ENCODE assay signal across 8 cellular contexts in the genomic region with DNA sequence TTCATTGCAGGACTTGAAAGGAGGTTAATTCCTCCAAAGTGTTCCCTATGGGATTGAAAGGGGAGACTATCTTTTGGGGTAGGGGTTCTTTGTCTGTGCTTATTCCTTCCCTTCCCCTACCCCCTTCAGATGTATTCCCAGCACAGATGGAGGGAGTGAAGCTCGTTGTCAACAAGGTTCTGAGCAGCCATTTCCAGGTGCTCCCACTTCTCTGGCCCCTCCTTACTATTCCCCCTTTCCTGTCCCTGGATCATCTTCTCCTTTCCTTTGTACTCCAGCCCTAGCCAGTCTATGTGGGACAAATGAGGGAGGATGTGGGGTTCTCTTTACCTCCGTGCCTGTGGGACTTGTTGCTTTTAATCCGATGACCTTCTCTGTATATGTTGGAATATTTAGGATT. TPM values are rescaled to one million over a fixed set of nuclear protein-coding genes. Genes with fewer than 3 reads are reported as not detected.
A peak's percentile ranks its signal among the peaks of the same experiment; 100 is the strongest.
DNase-seq lines count a peak whose midpoint lies in the region; ATAC-seq and TF ChIP-seq lines count a peak whose summit lies in the region.

No MANE protein-coding gene starts in this region.

- peak overlapping the region; percentile 75 for H3K4me3 ChIP-seq in WI38 (ENCODE audit: low read depth, low read length)
- peak overlapping the region; percentile 73 for H3K4me3 ChIP-seq in right cardiac atrium (ENCODE audit: low read length)

- peaks cover 30% of the 10 kb centered on the region for H3K4me1 Mint-ChIP-seq in stimulated activated memory B cell treated with anti-CD40 and anti-IgM and Interleukin-4, amounts not matched to agents 10 μg/mL and 1 μg/mL and 100 μg/mL, for 72 hours

- ATAC-seq in right cardiac atrium = no peak
- ATAC-seq in stimulated activated memory B cell treated with anti-CD40 and anti-IgM and Interleukin-4, amounts not matched to agents 10 μg/mL and 1 μg/mL and 100 μg/mL, for 72 hours = no peak
- ATAC-seq in HG03378 (IDR thresholded peaks at IDR 0.05; ENCODE audit: unreplicated experiment) = no peak

- DNase-seq in NCI-H82 (lab: John Stamatoyannopoulos, UW) (peak; percentile 70), NCI-H82 treated with DMSO at 0.1 percent for 48 hours (lab: John Stamatoyannopoulos, UW; ENCODE audit: unreplicated experiment) (no peak), right cardiac atrium (no peak), ecto neural progenitor cell (ENCODE audit: low spot score) (no peak)
- DNase-seq in stimulated activated CD4-positive, alpha-beta T cell treated with anti-CD3 and anti-CD28 coated beads, Interleukin-2, amount 100 ng/mL, for 24 hours = no peak

- H3K9me3 Mint-ChIP-seq in stimulated activated memory B cell treated with anti-CD40 and anti-IgM and Interleukin-4, amounts not matched to agents 10 μg/mL and 1 μg/mL and 100 μg/mL, for 72 hours = no peaks in the 10 kb centered on the region

- peaks cover 25% of the 10 kb centered on the region for H3K27me3 Mint-ChIP-seq in stimulated activated memory B cell treated with anti-CD40 and anti-IgM and Interleukin-4, amounts not matched to agents 10 μg/mL and 1 μg/mL and 100 μg/mL, for 72 hours

- peak overlapping the region; percentile 93 for H3K27ac Mint-ChIP-seq in stimulated activated memory B cell treated with anti-CD40 and anti-IgM and Interleukin-4, amounts not matched to agents 10 μg/mL and 1 μg/mL and 100 μg/mL, for 72 hours

- H3K4me1 ChIP-seq in right cardiac atrium (ENCODE audit: control insufficient read depth, insufficient read depth, low read length) = peaks cover 6% of the 10 kb centered on the region

- intact Hi-C loops in right cardiac atrium (cut with DNase I) = loop anchor here in 3 of 4 donors (5.0 kb wide), 2 partner anchors 66 to 156 kb away; no protein-coding TSS in a partner anchor

- 44% methylated on average over 3 of the region's 3 CpGs for WGBS in right cardiac atrium

- H3K36me3 Mint-ChIP-seq in stimulated activated memory B cell treated with anti-CD40 and anti-IgM and Interleukin-4, amounts not matched to agents 10 μg/mL and 1 μg/mL and 100 μg/mL, for 72 hours = peaks cover 30% of the 10 kb centered on the region

- H3K27me3 ChIP-seq in right cardiac atrium (ENCODE audit: control insufficient read depth, insufficient read depth) = no peaks in the 10 kb centered on the region

- H3K4me3 Mint-ChIP-seq in stimulated activated memory B cell treated with anti-CD40 and anti-IgM and Interleukin-4, amounts not matched to agents 10 μg/mL and 1 μg/mL and 100 μg/mL, for 72 hours = peak overlapping the region; percentile 100

- H3K9me3 ChIP-seq in right cardiac atrium (ENCODE audit: control insufficient read depth, low read length) = no peaks in the 10 kb centered on the region

- TF ChIP-seq CTCF in WI38 (IDR thresholded peaks at IDR 0.05; ENCODE audit: low read depth, low read length) = no peak

- H3K27ac ChIP-seq in right cardiac atrium (ENCODE audit: low read length) = peak overlapping the region; percentile 71

RNA-seq across cellular contexts. Expression of gene TOMM40L, which starts 0.9 kb away (rescaled TPM):
- 10 to 100 TPM; 27.7 to 42.9 (median 32.1) TPM for total RNA-seq in right cardiac atrium
- polyA plus RNA-seq in right cardiac atrium = 31.9 TPM

RNA-seq across cellular contexts. Expression of gene APOA2, which starts 3.3 kb away (rescaled TPM):
- total RNA-seq in right cardiac atrium = not detected
- polyA plus RNA-seq in right cardiac atrium = 0.34 TPM

RNA-seq across cellular contexts. Expression of gene NR1I3, which starts 11.2 kb away (rescaled TPM):
- total RNA-seq in right cardiac atrium = not detected
- polyA plus RNA-seq in right cardiac atrium = 0.18 TPM

RNA-seq across cellular contexts. Expression of gene FCER1G, which starts 11.7 kb away (rescaled TPM):
- total RNA-seq in right cardiac atrium = 10 to 100 TPM; 23.3 to 44.3 (median 32.9) TPM
- 33.4 TPM for polyA plus RNA-seq in right cardiac atrium

RNA-seq across cellular contexts. Expression of gene NDUFS2, which starts 24.6 kb away (rescaled TPM):
- 100 to 1,000 TPM; 162 to 229 (median 177) TPM for total RNA-seq in right cardiac atrium
- 219 TPM for polyA plus RNA-seq in right cardiac atrium
